13 cellular contexts compared by ENCODE assay signal in genomic region chr2:101801496-101801895, GRCh38.
"Had no signal": no experiment of that assay in that cellular context is flagged by ENCODE, and none has a peak within 500 bp of the region (broad histone marks: within the 10 kb centered on the region; RNA-seq: fewer than 3 reads in every experiment).

No MANE protein-coding gene starts in this region.

- H3K4me3 Mint-ChIP-seq: central memory CD8-positive, alpha-beta T cell; endodermal cell; neural progenitor cell had no signal

- ATAC-seq: left lobe of liver had no signal

- H3K27ac Mint-ChIP-seq: neural progenitor cell had no signal

- H3K27ac ChIP-seq: neural progenitor cell, parathyroid adenoma had no signal

- H3K9me3 Mint-ChIP-seq: central memory CD8-positive, alpha-beta T cell; endodermal cell; neural progenitor cell; type B pancreatic cell had no signal

- H3K27me3 Mint-ChIP-seq: central memory CD8-positive, alpha-beta T cell; type B pancreatic cell had no signal

- H3K36me3 ChIP-seq: neural progenitor cell had no signal

- H3K4me3 ChIP-seq: neural progenitor cell, skin epidermis had no signal

- DNase-seq: activated CD4-positive, alpha-beta T cell treated with anti-CD3 and anti-CD28 coated beads for 1 hour; activated CD4-positive, alpha-beta T cell treated with anti-CD3 and anti-CD28 coated beads, Interleukin-2, amount 50 U/mL, for 48 hours; activated T-cell treated with anti-CD3 and anti-CD28 coated beads, Interleukin-2, amount 50 U/mL, for 48 hours; endodermal cell; mesendoderm; retina; T-helper 9 cell had no signal

- H3K27me3 ChIP-seq: neural progenitor cell had no signal
